ENCODE assay signal across 13 cellular contexts in genomic region chr17:32828822-32829221, GRCh38. TPM values are rescaled to one million over a fixed set of nuclear protein-coding genes. Genes with fewer than 3 reads are reported as not detected.
DNase-seq lines count a peak whose midpoint lies in the region; ATAC-seq, FAIRE-seq and TF ChIP-seq lines count a peak whose summit lies in the region.
"Had no signal": no experiment of that assay in that cellular context is flagged by ENCODE, and none has a peak within 500 bp of the region (broad histone marks: within the 10 kb centered on the region; RNA-seq: fewer than 3 reads in every experiment).

No MANE protein-coding gene starts in this region.

- DNase-seq in pancreas (no peak), HEK293T (ENCODE audit: extremely low spot score) (no peak), MV-4-11 (lab: John Stamatoyannopoulos, UW) (no peak)
- no peak for DNase-seq in activated CD8-positive, alpha-beta memory T cell treated with anti-CD3 and anti-CD28 coated beads for 24 hours
- no peak for DNase-seq in stimulated activated CD8-positive, alpha-beta memory T cell treated with anti-CD3 and anti-CD28 coated beads, Interleukin-4, amount 100 ng/mL, for 48 hours
- DNase-seq: activated T-cell treated with anti-CD3 and anti-CD28 coated beads for 4 hours, immature natural killer cell had no signal

- no peaks in the 10 kb centered on the region for H3K27me3 ChIP-seq in pancreas

- FAIRE-seq in pancreas (lab: Jason Lieb, UNC) = no peak

- H3K27ac Mint-ChIP-seq in activated T-helper 17 cell treated with anti-CD3 and anti-CD28 coated beads, Interleukin-2, amount 50 U/mL, for 72 hours = no peak overlapping the region
- H3K27ac Mint-ChIP-seq: dendritic cell treated with granulocyte-macrophage colony-stimulating factor and Interleukin-4, amounts not matched to agents 40 ng/mL and 50 ng/mL, for 4 days; immature natural killer cell had no signal

- peaks cover 13% of the 10 kb centered on the region for H3K4me1 Mint-ChIP-seq in activated T-helper 17 cell treated with anti-CD3 and anti-CD28 coated beads, Interleukin-2, amount 50 U/mL, for 72 hours
- H3K4me1 Mint-ChIP-seq: immature natural killer cell had no signal

- no peaks in the 10 kb centered on the region for H3K9me3 ChIP-seq in pancreas

- no peak overlapping the region for H3K4me3 Mint-ChIP-seq in activated T-helper 17 cell treated with anti-CD3 and anti-CD28 coated beads, Interleukin-2, amount 50 U/mL, for 72 hours
- H3K4me3 Mint-ChIP-seq: dendritic cell treated with granulocyte-macrophage colony-stimulating factor and Interleukin-4, amounts not matched to agents 40 ng/mL and 50 ng/mL, for 4 days; immature natural killer cell had no signal

- ATAC-seq in GM18520 (IDR thresholded peaks at IDR 0.05; ENCODE audit: unreplicated experiment) = peak; percentile 10
- ATAC-seq in HG02852 (IDR thresholded peaks at IDR 0.05; ENCODE audit: unreplicated experiment) = peak; percentile 6
- ATAC-seq in activated T-helper 17 cell treated with anti-CD3 and anti-CD28 coated beads, Interleukin-2, amount 50 U/mL, for 72 hours (replicated peaks) = peak; percentile 44
- ATAC-seq in pancreas = peak; percentile 4 to 24 (median 14)
- ATAC-seq: HCT116 had no signal

- CTCF ChIA-PET in HEK293T (lab: Yijun Ruan, JAX) = interaction anchor here (0.6 kb wide), 1 partner anchor 35 kb away, joined by 3 read pairs; no protein-coding TSS in a partner anchor

- no peak for TF ChIP-seq CTCF in pancreas (IDR thresholded peaks at IDR 0.05)

- H3K4me3 ChIP-seq in pancreas = peak overlapping the region in 2 of 4 donors; percentile 23 to 39
- H3K4me3 ChIP-seq: SK-N-MC had no signal

- H3K9me3 Mint-ChIP-seq in activated T-helper 17 cell treated with anti-CD3 and anti-CD28 coated beads, Interleukin-2, amount 50 U/mL, for 72 hours = no peaks in the 10 kb centered on the region
- H3K9me3 Mint-ChIP-seq: dendritic cell treated with granulocyte-macrophage colony-stimulating factor and Interleukin-4, amounts not matched to agents 40 ng/mL and 50 ng/mL, for 4 days; immature natural killer cell had no signal

- intact Hi-C loops in pancreas (cut with DNase I) = no loop called here

- H3K4me1 ChIP-seq in pancreas = peaks cover 0 to 23% (median 8%) of the 10 kb centered on the region in 3 donors

- H3K27me3 Mint-ChIP-seq in activated T-helper 17 cell treated with anti-CD3 and anti-CD28 coated beads, Interleukin-2, amount 50 U/mL, for 72 hours = peaks cover 9% of the 10 kb centered on the region

- peak overlapping the region in 1 of 4 donors; percentile 79 for H3K27ac ChIP-seq in pancreas
- H3K27ac ChIP-seq: SK-N-MC had no signal

- H3K36me3 Mint-ChIP-seq in activated T-helper 17 cell treated with anti-CD3 and anti-CD28 coated beads, Interleukin-2, amount 50 U/mL, for 72 hours (ENCODE audit: low read depth) = no peaks in the 10 kb centered on the region
- H3K36me3 Mint-ChIP-seq: immature natural killer cell had no signal

- 13 to 23% methylated on average over 2 of the region's 2 CpGs for WGBS in pancreas, 2 donors

- POLR2A ChIA-PET in HEK293T (lab: Yijun Ruan, JAX) = interaction anchor here (0.6 kb wide), 2 partner anchors 36 to 48 kb away, joined by 3 read pairs; partner anchors contain the start of gene MYO1D

- H3K36me3 ChIP-seq in pancreas = no peaks in the 10 kb centered on the region

TF ChIP-seq in HEK293T, 16 proteins besides CTCF, POLR2A, EP300 and RAD21:
- TF ChIP-seq FOXA1 (IDR thresholded peaks at IDR 0.05) (no peak), HDGF (IDR thresholded peaks at IDR 0.05; ENCODE audit: borderline replicate concordance) (no peak), FOXM1 (IDR thresholded peaks at IDR 0.05; ENCODE audit: borderline replicate concordance) (no peak)

RNA-seq across cellular contexts. Expression of gene MYO1D, which starts 48.1 kb away (rescaled TPM):
- 10 to 100 TPM in 1 of 2 donors, 1 to 10 TPM in 1; 9.1 to 32.0 TPM for total RNA-seq in activated T-helper 17 cell treated with anti-CD3 and anti-CD28 coated beads, Interleukin-2, amount 50 U/mL, for 72 hours
- 10 to 100 TPM; 22.3 to 43.0 (median 33.3) TPM for total RNA-seq in pancreas
- polyA plus RNA-seq in pancreas = 10 to 100 TPM; 16.7 to 22.0 TPM
